Comparison of ENCODE assay signal across 8 cellular contexts in the genomic region with DNA sequence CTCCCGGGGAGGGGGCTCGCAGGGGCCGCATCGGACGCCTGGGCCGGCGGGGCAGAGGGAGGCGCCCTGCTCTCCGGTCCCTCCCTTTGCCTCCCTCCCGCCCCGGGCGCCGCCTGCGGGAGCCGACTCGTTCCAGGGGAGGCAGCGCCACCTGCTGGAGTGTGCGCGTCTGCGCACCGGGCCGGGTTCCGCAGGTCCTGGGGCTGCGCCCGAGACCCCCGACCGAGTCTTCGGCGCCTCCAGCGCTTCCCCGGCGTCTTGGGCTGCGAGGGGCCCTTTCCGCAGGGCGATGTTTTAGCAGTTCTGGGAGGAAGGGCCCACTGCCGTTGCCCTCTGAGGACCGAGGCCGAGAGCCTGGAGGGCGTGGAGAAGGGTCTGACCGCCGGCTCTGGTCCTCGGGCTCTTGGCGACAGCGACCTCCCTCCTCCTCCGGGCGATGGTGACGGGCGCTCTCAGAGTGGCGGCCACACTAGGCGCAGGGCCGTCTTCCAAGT.
DNase-seq lines count a peak whose midpoint lies in the region; ATAC-seq and TF ChIP-seq lines count a peak whose summit lies in the region.

No MANE protein-coding gene starts in this region.

- peaks cover 13% of the 10 kb centered on the region for H3K27me3 Mint-ChIP-seq in neural progenitor cell (ENCODE audit: insufficient read depth, low read depth)

- H3K4me3 ChIP-seq in MM.1S (ENCODE audit: low read length) = peak overlapping the region; percentile 68
- peak overlapping the region; percentile 42 for H3K4me3 ChIP-seq in SJCRH30
- peak overlapping the region; percentile 68 for H3K4me3 ChIP-seq in neural progenitor cell
- H3K4me3 ChIP-seq in stomach = peak overlapping the region; percentile 52 to 64 (median 58)

- H3F3A ChIP-seq in MM.1S (ENCODE audit: insufficient read depth, low read length) (peaks cover 30% of the 10 kb centered on the region), neural progenitor cell (ENCODE audit: low read depth) (peaks cover 11% of the 10 kb centered on the region)

- H4K20me1 ChIP-seq in MM.1S (ENCODE audit: insufficient read depth, low read length) = no peaks in the 10 kb centered on the region
- H4K20me1 ChIP-seq in neural progenitor cell (ENCODE audit: low read depth) = no peaks in the 10 kb centered on the region

- peaks cover 23% of the 10 kb centered on the region for H3K4me1 ChIP-seq in MM.1S (ENCODE audit: low read length)
- H3K4me1 ChIP-seq in SJCRH30 = no peaks in the 10 kb centered on the region
- no peaks in the 10 kb centered on the region for H3K4me1 ChIP-seq in neural progenitor cell
- peaks cover 12 to 19% (median 13%) of the 10 kb centered on the region in 4 donors for H3K4me1 ChIP-seq in stomach

- H2AFZ ChIP-seq in MM.1S (ENCODE audit: low read length) = peak overlapping the region; percentile 94
- peak overlapping the region; percentile 91 for H2AFZ ChIP-seq in neural progenitor cell (replicated peaks)

- H3K27ac Mint-ChIP-seq in neural progenitor cell = no peak overlapping the region

- peaks cover 9% of the 10 kb centered on the region for H3K4me1 Mint-ChIP-seq in neural progenitor cell

- peak; percentile 81 for DNase-seq in Ammon's horn (ENCODE audit: low spot score)
- DNase-seq in MM.1S = peak; percentile 87
- peak; percentile 87 to 91 for DNase-seq in SJCRH30
- peak; percentile 72 for DNase-seq in activated gamma-delta T cell (lab: John Stamatoyannopoulos, UW)
- DNase-seq in foreskin melanocyte = peak; percentile 42
- DNase-seq in neural progenitor cell (ENCODE audit: low spot score) = peak; percentile 93
- peak; percentile 89 for DNase-seq in stomach

- peak; percentile 71 for ATAC-seq in GM21390 (IDR thresholded peaks at IDR 0.05; ENCODE audit: unreplicated experiment)

- H3K9me3 ChIP-seq in MM.1S (replicated peaks; ENCODE audit: insufficient read depth, low read length) = no peaks in the 10 kb centered on the region
- no peaks in the 10 kb centered on the region for H3K9me3 ChIP-seq in SJCRH30 (replicated peaks)
- no peaks in the 10 kb centered on the region for H3K9me3 ChIP-seq in neural progenitor cell (ENCODE audit: low read depth)
- H3K9me3 ChIP-seq in stomach = no peaks in the 10 kb centered on the region

- H3K27me3 ChIP-seq in MM.1S (replicated peaks; ENCODE audit: insufficient read depth, low read length) (no peaks in the 10 kb centered on the region), SJCRH30 (peaks cover 18% of the 10 kb centered on the region), neural progenitor cell (peaks cover 25% of the 10 kb centered on the region), stomach (peaks cover 0 to 16% (median 0%) of the 10 kb centered on the region in 3 donors)

- H3K9ac ChIP-seq in MM.1S (ENCODE audit: low read length) (peak overlapping the region; percentile 69), neural progenitor cell (no peak overlapping the region)

- no peaks in the 10 kb centered on the region for H3K9me3 Mint-ChIP-seq in neural progenitor cell

- H3K9me2 ChIP-seq in MM.1S (replicated peaks; ENCODE audit: insufficient read depth, low read length) = no peaks in the 10 kb centered on the region

- H3K36me3 Mint-ChIP-seq in neural progenitor cell = no peaks in the 10 kb centered on the region

- intact Hi-C loops in stomach (cut with DNase I; ENCODE audit: low total_unique reads) = loop anchor here (5.0 kb wide), 1 partner anchor 165 kb away; no protein-coding TSS in a partner anchor

- WGBS in stomach, 5 donors = 0 to 1% (median 1%) methylated on average over 14 to 51 of the region's 51 CpGs

- no peak for TF ChIP-seq POLR2A in stomach (IDR thresholded peaks at IDR 0.05)

- peak overlapping the region; percentile 72 for H3K4me3 Mint-ChIP-seq in neural progenitor cell

- H3K27ac ChIP-seq in MM.1S (ENCODE audit: low read length) (peak overlapping the region; percentile 85), SJCRH30 (no peak overlapping the region), neural progenitor cell (no peak overlapping the region), stomach (peak overlapping the region in 4 of 5 donors; percentile 22 to 82 (median 63))

- TF ChIP-seq EP300 in stomach (IDR thresholded peaks at IDR 0.05) = no peak

- TF ChIP-seq CTCF in MM.1S (IDR thresholded peaks at IDR 0.05; ENCODE audit: low read length) (peak; percentile 89), neural progenitor cell (IDR thresholded peaks at IDR 0.05) (peak; percentile 91), stomach (IDR thresholded peaks at IDR 0.05) (peak in 6 of 7 experiments; percentile 67 to 99 (median 97))

- no peaks in the 10 kb centered on the region for H3K36me3 ChIP-seq in MM.1S (replicated peaks; ENCODE audit: insufficient read depth, low read length)
- H3K36me3 ChIP-seq in SJCRH30 = no peaks in the 10 kb centered on the region
- no peaks in the 10 kb centered on the region for H3K36me3 ChIP-seq in neural progenitor cell
- H3K36me3 ChIP-seq in stomach = no peaks in the 10 kb centered on the region

- H3K4me2 ChIP-seq in MM.1S (ENCODE audit: low read depth, low read length) (peak overlapping the region; percentile 99), neural progenitor cell (peak overlapping the region; percentile 99)

- no peaks in the 10 kb centered on the region for H3K79me2 ChIP-seq in MM.1S (ENCODE audit: low read length)
- H3K79me2 ChIP-seq in neural progenitor cell (ENCODE audit: low read depth) = no peaks in the 10 kb centered on the region

Comparison
In these comparisons a context has a peak if more than half of its experiments do, and no peak if none do; other contexts are left out.
1. DNase-seq: peak in every context shown above with its lines; median percentile 93 in neural progenitor cell; 89 in SJCRH30; 89 in stomach; 87 in MM.1S; 81 in Ammon's horn; 72 in activated gamma-delta T cell; 42 in foreskin melanocyte.
2. H3K27ac ChIP-seq: peak in MM.1S (single experiment) and stomach (4 of 5); none in SJCRH30 (single experiment) and neural progenitor cell (single experiment).
3. Peak in every context shown above with its lines, with median percentiles within 50 percentile points of each other: H3K4me3 ChIP-seq and CTCF ChIP-seq.